In genomic region chr3:49664300-49664699, GRCh38 we compare ENCODE assay signal across 1 cellular context.
TF ChIP-seq lines count a peak whose summit lies in the region.

No MANE protein-coding gene starts in this region.

TF ChIP-seq in HepG2, 621 proteins besides CTCF, POLR2A, EP300 and RAD21:
- no peak for TF ChIP-seq ZNF598 (CRISPR knock-in tag; IDR thresholded peaks at IDR 0.05; ENCODE audit: borderline replicate concordance)
- TF ChIP-seq ZNF737 (CRISPR knock-in tag; IDR thresholded peaks at IDR 0.05; ENCODE audit: borderline replicate concordance): no peak
- no peak for TF ChIP-seq ZNF619 (CRISPR knock-in tag; IDR thresholded peaks at IDR 0.05)
- TF ChIP-seq ZNF468 (CRISPR knock-in tag; IDR thresholded peaks at IDR 0.05): no peak
- TF ChIP-seq ADNP (CRISPR knock-in tag; IDR thresholded peaks at IDR 0.05): no peak
- no peak for TF ChIP-seq ZNF136 (CRISPR knock-in tag; IDR thresholded peaks at IDR 0.05; ENCODE audit: low read depth)
- no peak for TF ChIP-seq CHD2 (IDR thresholded peaks at IDR 0.05; ENCODE audit: low read depth, low read length)
- TF ChIP-seq HDAC6 (IDR thresholded peaks at IDR 0.05; ENCODE audit: low read depth, low read length): no peak
- no peak for TF ChIP-seq ATRX (CRISPR knock-in tag; IDR thresholded peaks at IDR 0.05; ENCODE audit: borderline replicate concordance)
- TF ChIP-seq HCFC1 (IDR thresholded peaks at IDR 0.05; ENCODE audit: low read depth, low read length): no peak
- TF ChIP-seq MYNN (CRISPR knock-in tag; IDR thresholded peaks at IDR 0.05; ENCODE audit: low read depth): no peak
- TF ChIP-seq FOXJ3 (CRISPR knock-in tag; IDR thresholded peaks at IDR 0.05; ENCODE audit: borderline replicate concordance): no peak
- TF ChIP-seq, protein P1, sequence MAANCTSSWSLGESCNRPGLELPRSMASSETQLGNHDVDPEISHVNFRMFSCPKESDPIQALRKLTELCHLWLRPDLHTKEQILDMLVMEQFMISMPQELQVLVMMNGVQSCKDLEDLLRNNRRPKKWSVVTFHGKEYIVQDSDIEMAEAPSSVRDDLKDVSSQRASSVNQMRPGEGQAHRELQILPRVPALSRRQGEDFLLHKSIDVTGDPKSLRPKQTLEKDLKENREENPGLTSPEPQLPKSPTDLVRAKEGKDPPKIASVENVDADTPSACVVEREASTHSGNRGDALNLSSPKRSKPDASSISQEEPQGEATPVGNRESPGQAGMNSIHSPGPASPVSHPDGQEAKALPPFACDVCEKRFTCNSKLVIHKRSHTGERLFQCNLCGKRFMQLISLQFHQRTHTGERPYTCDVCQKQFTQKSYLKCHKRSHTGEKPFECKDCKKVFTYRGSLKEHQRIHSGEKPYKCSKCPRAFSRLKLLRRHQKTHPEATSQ (CRISPR knock-in tag; IDR thresholded peaks at IDR 0.05; ENCODE audit: borderline replicate concordance): no peak
- no peak for TF ChIP-seq SPEN (CRISPR knock-in tag; IDR thresholded peaks at IDR 0.05; ENCODE audit: low read depth)
- TF ChIP-seq CAMTA2 (CRISPR knock-in tag; IDR thresholded peaks at IDR 0.05; ENCODE audit: borderline replicate concordance): no peak
